ENCODE assay signal across 10 cellular contexts in genomic region chr1:61640531-61641125, GRCh38.
DNase-seq lines count a peak whose midpoint lies in the region; ATAC-seq and TF ChIP-seq lines count a peak whose summit lies in the region.
"Had no signal": no experiment of that assay in that cellular context is flagged by ENCODE, and none has a peak within 500 bp of the region (broad histone marks: within the 10 kb centered on the region; RNA-seq: fewer than 3 reads in every experiment).

No MANE protein-coding gene starts in this region.

- peak overlapping the region in 3 of 4 donors; percentile 49 to 94 (median 85) for H3K4me3 Mint-ChIP-seq in IgD-negative memory B cell
- H3K4me3 Mint-ChIP-seq in stimulated activated naive CD8-positive, alpha-beta T cell treated with anti-CD3 and anti-CD28 coated beads, Interleukin-15, amount 100 ng/mL, for 72 hours = peak overlapping the region; percentile 69 to 77

- peak overlapping the region; percentile 79 for H3K27ac ChIP-seq in left ventricle myocardium inferior (replicated peaks)
- no peak overlapping the region for H3K27ac ChIP-seq in trophoblast cell (ENCODE audit: low read depth, low read length)

- no peaks in the 10 kb centered on the region for H3K9me3 Mint-ChIP-seq in IgD-negative memory B cell
- H3K9me3 Mint-ChIP-seq in stimulated activated naive CD8-positive, alpha-beta T cell treated with anti-CD3 and anti-CD28 coated beads, Interleukin-15, amount 100 ng/mL, for 72 hours = no peaks in the 10 kb centered on the region

- ATAC-seq in stimulated activated naive CD8-positive, alpha-beta T cell treated with anti-CD3 and anti-CD28 coated beads, Interleukin-15, amount 100 ng/mL, for 72 hours = peak; percentile 46

- H2BK120ac ChIP-seq in trophoblast cell (ENCODE audit: insufficient read depth, low read length, poor library complexity) = no peak overlapping the region

- H3K4ac ChIP-seq in trophoblast cell (ENCODE audit: low read depth, low read length) = no peak overlapping the region

- no peak overlapping the region for H3K18ac ChIP-seq in trophoblast cell (ENCODE audit: low read length)

- no peaks in the 10 kb centered on the region for H3K79me2 ChIP-seq in trophoblast cell (ENCODE audit: control insufficient read depth, insufficient read depth, low read length, poor library complexity)

- DNase-seq in NCI-H774 (lab: John Stamatoyannopoulos, UW) = peak; percentile 22
- DNase-seq in left ventricle myocardium inferior = peak; percentile 23
- DNase-seq in stimulated activated naive CD8-positive, alpha-beta T cell treated with anti-CD3 and anti-CD28 coated beads, Interleukin-15, amount 100 ng/mL, for 72 hours = peak in 1 of 2 donors; percentile 16
- DNase-seq in trophoblast cell = no peak
- DNase-seq in posterior cingulate gyrus = no peak
- DNase-seq in SK-N-DZ (ENCODE audit: low spot score) = no peak
- DNase-seq: MM.1S; stimulated activated CD4-positive, alpha-beta T cell treated with anti-CD3 and anti-CD28 coated beads, Interleukin-4, amount 100 ng/mL, for 1 hour; T-helper 1 cell had no signal

- H4K12ac ChIP-seq in trophoblast cell (ENCODE audit: low read depth, low read length) = no peak overlapping the region

- no peak overlapping the region for H4K91ac ChIP-seq in trophoblast cell (ENCODE audit: low read depth, low read length)

- WGBS in trophoblast cell (ENCODE audit: extremely low coverage, insufficient coverage, insufficient read length) = no CpG with 5 or more reads among the region's 13 CpGs

- H3K4me3 ChIP-seq in left ventricle myocardium inferior (no peak overlapping the region), trophoblast cell (ENCODE audit: low read depth, low read length) (no peak overlapping the region)

- H3K9me3 ChIP-seq in left ventricle myocardium inferior (replicated peaks) = no peaks in the 10 kb centered on the region
- H3K9me3 ChIP-seq in trophoblast cell (ENCODE audit: insufficient read depth, low read depth, low read length) = no peaks in the 10 kb centered on the region

- no peak overlapping the region for H2AFZ ChIP-seq in trophoblast cell (ENCODE audit: insufficient read depth, low read length, poor library complexity)

- H3K27me3 ChIP-seq in left ventricle myocardium inferior (ENCODE audit: low read depth) (no peaks in the 10 kb centered on the region), trophoblast cell (ENCODE audit: insufficient read depth, low read length) (peaks cover 3% of the 10 kb centered on the region)

- H2AK5ac ChIP-seq in trophoblast cell (ENCODE audit: low read length) = no peak overlapping the region

- peaks cover 6 to 10% (median 8%) of the 10 kb centered on the region in 3 donors for H3K4me1 Mint-ChIP-seq in IgD-negative memory B cell
- peaks cover 16% of the 10 kb centered on the region for H3K4me1 Mint-ChIP-seq in stimulated activated naive CD8-positive, alpha-beta T cell treated with anti-CD3 and anti-CD28 coated beads, Interleukin-15, amount 100 ng/mL, for 72 hours

- H4K8ac ChIP-seq in trophoblast cell (ENCODE audit: low read depth, low read length) = no peak overlapping the region

- peak overlapping the region in 2 of 3 donors; percentile 69 to 74 for H3K27ac Mint-ChIP-seq in IgD-negative memory B cell
- no peak overlapping the region for H3K27ac Mint-ChIP-seq in stimulated activated naive CD8-positive, alpha-beta T cell treated with anti-CD3 and anti-CD28 coated beads, Interleukin-15, amount 100 ng/mL, for 72 hours

- no peak overlapping the region for H3K9ac ChIP-seq in trophoblast cell (ENCODE audit: low read length)

- no peaks in the 10 kb centered on the region for H3K79me1 ChIP-seq in trophoblast cell (ENCODE audit: low read length)

- H3K36me3 Mint-ChIP-seq in IgD-negative memory B cell = no peaks in the 10 kb centered on the region

- intact Hi-C loops in left ventricle myocardium inferior (cut with micrococcal nuclease) = no loop called here
- intact Hi-C loops in posterior cingulate gyrus (cut with DNase I) = loop anchor here (10.0 kb wide), 3 partner anchors 84 to 596 kb away; partner anchors contain the start of gene TM2D1

- H2BK12ac ChIP-seq in trophoblast cell (ENCODE audit: low read length) = no peak overlapping the region

- H3K4me2 ChIP-seq in trophoblast cell (ENCODE audit: low read length) = no peak overlapping the region

- H3K14ac ChIP-seq in trophoblast cell (ENCODE audit: low read length) = no peak overlapping the region

- no peak overlapping the region for H3K23ac ChIP-seq in trophoblast cell (ENCODE audit: low read length)

- H3K27me3 Mint-ChIP-seq in IgD-negative memory B cell = peaks cover 8% of the 10 kb centered on the region
- H3K27me3 Mint-ChIP-seq in stimulated activated naive CD8-positive, alpha-beta T cell treated with anti-CD3 and anti-CD28 coated beads, Interleukin-15, amount 100 ng/mL, for 72 hours = no peaks in the 10 kb centered on the region

- H3K36me3 ChIP-seq in left ventricle myocardium inferior = no peaks in the 10 kb centered on the region
- no peaks in the 10 kb centered on the region for H3K36me3 ChIP-seq in trophoblast cell (ENCODE audit: control insufficient read depth in 1 of 2, insufficient read depth in 2 of 2, low read length in 2 of 2)

- no peak for TF ChIP-seq CTCF in left ventricle myocardium inferior (IDR thresholded peaks at IDR 0.05; ENCODE audit: borderline replicate concordance)

- H2BK5ac ChIP-seq in trophoblast cell (ENCODE audit: low read depth, low read length, poor library complexity) = no peak overlapping the region

- H3K4me1 ChIP-seq in left ventricle myocardium inferior = peaks cover 28% of the 10 kb centered on the region
- H3K4me1 ChIP-seq in trophoblast cell (ENCODE audit: control insufficient read depth in 1 of 2, insufficient read depth in 2 of 2, low read length in 2 of 2) = peaks cover 5 to 8% of the 10 kb centered on the region in 2 experiments

Comparison
In these comparisons a context has a peak if more than half of its experiments do, and no peak if none do; other contexts are left out.
1. H3K27ac Mint-ChIP-seq: peak in IgD-negative memory B cell (2 of 3); none in stimulated activated naive CD8-positive, alpha-beta T cell treated with anti-CD3 and anti-CD28 coated beads, Interleukin-15, amount 100 ng/mL, for 72 hours (0 of 2).
2. DNase-seq: peak in NCI-H774 (single experiment) and left ventricle myocardium inferior (single experiment); none in trophoblast cell (0 of 2), posterior cingulate gyrus (0 of 10) and SK-N-DZ (single experiment).